In genomic region chr17:46818319-46818928, GRCh38 we compare ENCODE assay signal across 8 cellular contexts. TPM values are rescaled to one million over a fixed set of nuclear protein-coding genes. Genes with fewer than 3 reads are reported as not detected.
DNase-seq lines count a peak whose midpoint lies in the region; ATAC-seq, FAIRE-seq and TF ChIP-seq lines count a peak whose summit lies in the region.

A gene with protein sequence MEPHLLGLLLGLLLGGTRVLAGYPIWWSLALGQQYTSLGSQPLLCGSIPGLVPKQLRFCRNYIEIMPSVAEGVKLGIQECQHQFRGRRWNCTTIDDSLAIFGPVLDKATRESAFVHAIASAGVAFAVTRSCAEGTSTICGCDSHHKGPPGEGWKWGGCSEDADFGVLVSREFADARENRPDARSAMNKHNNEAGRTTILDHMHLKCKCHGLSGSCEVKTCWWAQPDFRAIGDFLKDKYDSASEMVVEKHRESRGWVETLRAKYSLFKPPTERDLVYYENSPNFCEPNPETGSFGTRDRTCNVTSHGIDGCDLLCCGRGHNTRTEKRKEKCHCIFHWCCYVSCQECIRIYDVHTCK (minus strand): TSS chr17:46818692. CDS start chr17:46818597, 95 bp downstream.

- H3K4me3 ChIP-seq in bronchial epithelial cell (ENCODE audit: low read depth, low read length) (peak within 1 kb of the TSS; percentile 13), muscle layer of colon (ENCODE audit: low read depth in 1 of 2, low read length in 2 of 2) (peak within 1 kb of the TSS; percentile 26 to 45)

- ATAC-seq in T-helper 17 cell (peak; percentile 65), HG03469 (IDR thresholded peaks at IDR 0.05; ENCODE audit: unreplicated experiment) (no peak), HG03520 (IDR thresholded peaks at IDR 0.05; ENCODE audit: unreplicated experiment) (no peak)
- peak; percentile 81 for ATAC-seq in stimulated activated naive CD8-positive, alpha-beta T cell treated with anti-CD3 and anti-CD28 coated beads, Interleukin-15, amount 100 ng/mL, for 72 hours

- no peak for TF ChIP-seq CTCF in bronchial epithelial cell (IDR thresholded peaks at IDR 0.05; ENCODE audit: insufficient read depth, low read length, severe bottlenecking)

- FAIRE-seq in bronchial epithelial cell (lab: Jason Lieb, UNC) = no peak

- H3K27me3 ChIP-seq in bronchial epithelial cell (ENCODE audit: control insufficient read depth, insufficient read depth, low read length) (peaks cover 49% of the 10 kb centered on the region), muscle layer of colon (ENCODE audit: control insufficient read depth in 1 of 2, insufficient read depth in 2 of 2, low read length in 2 of 2) (peaks cover 55 to 83% of the 10 kb centered on the region in 2 donors)

- H3K9me3 Mint-ChIP-seq in stimulated activated naive CD8-positive, alpha-beta T cell treated with anti-CD3 and anti-CD28 coated beads, Interleukin-15, amount 100 ng/mL, for 72 hours = no peaks in the 10 kb centered on the region

- H3K9me3 ChIP-seq in T-helper 17 cell (ENCODE audit: control insufficient read depth, low read length, poor library complexity, severe bottlenecking) = no peaks in the 10 kb centered on the region
- no peaks in the 10 kb centered on the region for H3K9me3 ChIP-seq in muscle layer of colon (ENCODE audit: low read length)

- no peak within 1 kb of the TSS for H3K27ac ChIP-seq in muscle layer of colon (ENCODE audit: low read depth, low read length)

- H3K4me1 ChIP-seq in muscle layer of colon (ENCODE audit: insufficient read depth, low read length) = peaks cover 10% of the 10 kb centered on the region

- H3K4me3 Mint-ChIP-seq in T-helper 17 cell = peak within 1 kb of the TSS; percentile 87
- peak within 1 kb of the TSS; percentile 77 to 84 for H3K4me3 Mint-ChIP-seq in stimulated activated naive CD8-positive, alpha-beta T cell treated with anti-CD3 and anti-CD28 coated beads, Interleukin-15, amount 100 ng/mL, for 72 hours

- no peak within 1 kb of the TSS for H3K9ac ChIP-seq in muscle layer of colon (ENCODE audit: low read length)

- DNase-seq in HK-2 (ENCODE audit: unreplicated experiment) (peak; percentile 38), T-helper 17 cell (peak in 1 of 3 donors; percentile 24), bronchial epithelial cell (ENCODE audit: low read depth) (no peak), ureter (ENCODE audit: low spot score) (no peak)
- DNase-seq in stimulated activated naive CD8-positive, alpha-beta T cell treated with anti-CD3 and anti-CD28 coated beads, Interleukin-15, amount 100 ng/mL, for 72 hours = peak; percentile 39 to 65

- peaks cover 24% of the 10 kb centered on the region for H3K4me1 Mint-ChIP-seq in T-helper 17 cell
- H3K4me1 Mint-ChIP-seq in stimulated activated naive CD8-positive, alpha-beta T cell treated with anti-CD3 and anti-CD28 coated beads, Interleukin-15, amount 100 ng/mL, for 72 hours = peaks cover 56% of the 10 kb centered on the region

- no peak within 1 kb of the TSS for H3K27ac Mint-ChIP-seq in T-helper 17 cell
- H3K27ac Mint-ChIP-seq in stimulated activated naive CD8-positive, alpha-beta T cell treated with anti-CD3 and anti-CD28 coated beads, Interleukin-15, amount 100 ng/mL, for 72 hours = no peak within 1 kb of the TSS

- peaks cover 77% of the 10 kb centered on the region for H3K27me3 Mint-ChIP-seq in T-helper 17 cell
- peaks cover 94% of the 10 kb centered on the region for H3K27me3 Mint-ChIP-seq in stimulated activated naive CD8-positive, alpha-beta T cell treated with anti-CD3 and anti-CD28 coated beads, Interleukin-15, amount 100 ng/mL, for 72 hours

- H3K36me3 Mint-ChIP-seq in T-helper 17 cell (ENCODE audit: low read depth) = peaks cover 5% of the 10 kb centered on the region

- H3K36me3 ChIP-seq in bronchial epithelial cell (ENCODE audit: control insufficient read depth, insufficient read depth, low read length) (no peaks in the 10 kb centered on the region), muscle layer of colon (ENCODE audit: insufficient read depth, low read length) (no peaks in the 10 kb centered on the region)

RNA-seq across cellular contexts. Expression of the gene that starts here (rescaled TPM):
- total RNA-seq in T-helper 17 cell (not detected), bronchial epithelial cell (0.79 and 1.0 TPM in 2 replicates), ureter (1.0 TPM)

Comparison
In these comparisons a context has a peak if more than half of its experiments do, and no peak if none do; other contexts are left out.
1. Peak in ATAC-seq in T-helper 17 cell; RNA of the gene not detected or under 1 TPM.
2. DNase-seq: peak in HK-2 (single experiment) and stimulated activated naive CD8-positive, alpha-beta T cell treated with anti-CD3 and anti-CD28 coated beads, Interleukin-15, amount 100 ng/mL, for 72 hours (2 of 2); none in bronchial epithelial cell (single experiment) and ureter (single experiment).